Comparison of ENCODE assay signal across 16 cellular contexts in genomic region chr1:221664253-221664652, GRCh38.
"Had no signal": no experiment of that assay in that cellular context is flagged by ENCODE, and none has a peak within 500 bp of the region (broad histone marks: within the 10 kb centered on the region; RNA-seq: fewer than 3 reads in every experiment).

No MANE protein-coding gene starts in this region.

- H3K36me3 Mint-ChIP-seq: activated naive CD4-positive, alpha-beta T cell treated with anti-CD3 and anti-CD28 coated beads, Interleukin-2, amount 10 ng/mL, durations not matched to agents 7 days and 5 days; immature natural killer cell; naive thymus-derived CD8-positive, alpha-beta T cell; stimulated activated effector memory CD8-positive, alpha-beta T cell treated with anti-CD3 and anti-CD28 coated beads, Interleukin-12 subunit alpha, Interleukin-12 subunit beta, amount 100 ng/mL, for 72 hours had no signal

- ATAC-seq: left cardiac atrium; mucosa of descending colon; naive thymus-derived CD8-positive, alpha-beta T cell; right cardiac atrium; stimulated activated effector memory CD8-positive, alpha-beta T cell treated with anti-CD3 and anti-CD28 coated beads, Interleukin-12 subunit alpha, Interleukin-12 subunit beta, amount 100 ng/mL, for 72 hours had no signal

- H3K27ac Mint-ChIP-seq: activated naive CD4-positive, alpha-beta T cell treated with anti-CD3 and anti-CD28 coated beads, Interleukin-2, amount 10 ng/mL, durations not matched to agents 7 days and 5 days; activated T-helper 2 cell treated with anti-CD3 and anti-CD28 coated beads, Interferon-gamma antibody, Interleukin-2, Interleukin-4, amounts not matched to agents 10 μg/mL and 5 μg/mL and 100 μg/mL, durations not matched to agents 14 hours and 24 hours and 36 hours; immature natural killer cell; naive thymus-derived CD8-positive, alpha-beta T cell; stimulated activated effector memory CD8-positive, alpha-beta T cell treated with anti-CD3 and anti-CD28 coated beads, Interleukin-12 subunit alpha, Interleukin-12 subunit beta, amount 100 ng/mL, for 72 hours had no signal

- H3K9me3 Mint-ChIP-seq: activated naive CD4-positive, alpha-beta T cell treated with anti-CD3 and anti-CD28 coated beads, Interleukin-2, amount 10 ng/mL, durations not matched to agents 7 days and 5 days; activated T-helper 2 cell treated with anti-CD3 and anti-CD28 coated beads, Interferon-gamma antibody, Interleukin-2, Interleukin-4, amounts not matched to agents 10 μg/mL and 5 μg/mL and 100 μg/mL, durations not matched to agents 14 hours and 24 hours and 36 hours; central memory CD8-positive, alpha-beta T cell; immature natural killer cell; naive thymus-derived CD8-positive, alpha-beta T cell; stimulated activated effector memory CD8-positive, alpha-beta T cell treated with anti-CD3 and anti-CD28 coated beads, Interleukin-12 subunit alpha, Interleukin-12 subunit beta, amount 100 ng/mL, for 72 hours had no signal

- H2AFZ ChIP-seq: hepatocyte had no signal

- H3K4me3 Mint-ChIP-seq: activated naive CD4-positive, alpha-beta T cell treated with anti-CD3 and anti-CD28 coated beads, Interleukin-2, amount 10 ng/mL, durations not matched to agents 7 days and 5 days; central memory CD8-positive, alpha-beta T cell; immature natural killer cell; naive thymus-derived CD8-positive, alpha-beta T cell; stimulated activated effector memory CD8-positive, alpha-beta T cell treated with anti-CD3 and anti-CD28 coated beads, Interleukin-12 subunit alpha, Interleukin-12 subunit beta, amount 100 ng/mL, for 72 hours had no signal

- H3K36me3 ChIP-seq: tibial nerve had no signal

- H3K27ac ChIP-seq: hepatocyte, tibial nerve had no signal

- DNase-seq: activated naive CD4-positive, alpha-beta T cell treated with anti-CD3 and anti-CD28 coated beads, Interleukin-2, amount 10 ng/mL, durations not matched to agents 7 days and 5 days; cortex of kidney; effector memory CD4-positive, alpha-beta T cell; erythroblast; immature natural killer cell; left cardiac atrium; mucosa of descending colon; naive thymus-derived CD8-positive, alpha-beta T cell; right cardiac atrium had no signal

- H3K4me1 ChIP-seq: tibial nerve had no signal

- H3K9me3 ChIP-seq: mucosa of descending colon, tibial nerve had no signal

- H3K4me1 Mint-ChIP-seq: activated naive CD4-positive, alpha-beta T cell treated with anti-CD3 and anti-CD28 coated beads, Interleukin-2, amount 10 ng/mL, durations not matched to agents 7 days and 5 days; central memory CD8-positive, alpha-beta T cell; immature natural killer cell; naive thymus-derived CD8-positive, alpha-beta T cell had no signal

- H3K79me2 ChIP-seq: hepatocyte had no signal

- H3K4me3 ChIP-seq: hepatocyte, lung, mucosa of descending colon, smooth muscle cell, tibial nerve had no signal

- H3K4me2 ChIP-seq: hepatocyte, smooth muscle cell had no signal

- H3K27me3 ChIP-seq: hepatocyte, tibial nerve had no signal
